8 cellular contexts compared by ENCODE assay signal in the genomic region with DNA sequence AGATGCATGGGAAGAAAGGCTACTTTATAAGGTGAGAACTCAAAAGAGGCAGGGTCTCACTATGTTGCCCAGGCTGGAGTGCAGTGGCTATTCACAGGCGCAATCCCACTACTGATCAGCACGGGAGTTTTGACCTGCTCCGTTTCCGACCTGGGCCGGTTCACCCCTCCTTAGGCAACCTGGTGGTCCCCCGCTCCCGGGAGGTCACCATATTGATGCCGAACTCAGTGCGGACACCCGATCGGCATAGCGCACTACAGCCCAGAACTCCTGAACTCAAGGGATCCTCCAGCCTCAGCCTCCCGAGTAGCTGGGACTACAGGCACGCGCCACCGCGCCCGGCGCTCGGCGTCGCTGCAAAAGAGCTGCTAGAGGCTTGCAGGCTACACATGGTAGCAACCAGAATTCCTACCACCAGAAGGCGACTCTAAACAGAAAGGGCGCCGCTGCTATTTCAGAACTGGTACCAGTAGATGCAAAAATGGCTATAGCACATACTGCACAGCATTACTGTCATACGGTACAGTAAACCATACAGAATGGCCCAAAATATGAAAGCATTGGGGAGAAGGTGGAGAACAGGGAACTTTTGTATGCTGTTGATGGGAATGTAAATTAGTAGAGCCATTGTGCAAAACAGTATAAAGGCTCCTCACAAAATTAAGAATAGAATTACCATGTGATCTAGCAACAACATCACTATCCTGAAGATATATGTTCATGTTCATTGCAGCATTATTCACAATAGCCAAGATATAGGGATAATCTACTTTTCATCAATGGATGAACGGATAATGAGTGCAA. TPM values are rescaled to one million over a fixed set of nuclear protein-coding genes. Genes with fewer than 3 reads are reported as not detected.
DNase-seq lines count a peak whose midpoint lies in the region; ATAC-seq and TF ChIP-seq lines count a peak whose summit lies in the region.

No MANE protein-coding gene starts in this region.

- POLR2A ChIA-PET in Panc1 (lab: Charles Lee), result no interaction called here

- no peak overlapping the region for H2AFZ ChIP-seq in neural cell (ENCODE audit: low read depth, low read length)

- TF ChIP-seq CTCF in GM10266 (IDR thresholded peaks at IDR 0.05; ENCODE audit: control insufficient read depth, insufficient read depth, low read depth, missing control alignments) (peak; percentile 53), Panc1 (IDR thresholded peaks at IDR 0.05) (peak; percentile 78), fibroblast of mammary gland (conservative IDR thresholded peaks at IDR 0.05; ENCODE audit: control insufficient read depth, insufficient read depth, low read depth, low read length) (peak; percentile 78), neural cell (IDR thresholded peaks at IDR 0.05; ENCODE audit: poor library complexity, severe bottlenecking) (peak; percentile 26)

- BruUV-seq in Panc1 (replicated peaks; lab: Mats Ljungman, UMichigan), result no TSS peak

- H3K36me3 Mint-ChIP-seq in activated T-helper 1 cell treated with anti-CD3 and anti-CD28 coated beads, Interleukin-12 subunit alpha, Interleukin-12 subunit beta, Interleukin-2, Interleukin-4 antibody, amounts not matched to agents 30 ng/mL and 10 ng/mL and 1 ng/mL, durations not matched to agents 14 hours and 24 hours and 36 hours (ENCODE audit: low read depth), result peaks cover 17% of the 10 kb centered on the region

- H3K9me2 ChIP-seq in neural cell (ENCODE audit: insufficient read depth, low read length), result no peaks in the 10 kb centered on the region

- no peaks in the 10 kb centered on the region for H3K27me3 Mint-ChIP-seq in activated T-helper 1 cell treated with anti-CD3 and anti-CD28 coated beads, Interleukin-12 subunit alpha, Interleukin-12 subunit beta, Interleukin-2, Interleukin-4 antibody, amounts not matched to agents 30 ng/mL and 10 ng/mL and 1 ng/mL, durations not matched to agents 14 hours and 24 hours and 36 hours (ENCODE audit: insufficient read depth)

- H3K79me2 ChIP-seq in neural cell (replicated peaks; ENCODE audit: insufficient read depth, low read length), result peaks cover 35% of the 10 kb centered on the region

- H4K20me1 ChIP-seq in neural cell (ENCODE audit: insufficient read depth), result no peaks in the 10 kb centered on the region

- ATAC-seq in Panc1, result peak; percentile 89
- ATAC-seq in stimulated activated naive CD8-positive, alpha-beta T cell treated with anti-CD3 and anti-CD28 coated beads, Interleukin-15, Interleukin-2, amounts not matched to agents 100 U/mL and 50 U/mL, for 24 hours, result peak; percentile 69

- no peaks in the 10 kb centered on the region for H3K9me3 Mint-ChIP-seq in activated T-helper 1 cell treated with anti-CD3 and anti-CD28 coated beads, Interleukin-12 subunit alpha, Interleukin-12 subunit beta, Interleukin-2, Interleukin-4 antibody, amounts not matched to agents 30 ng/mL and 10 ng/mL and 1 ng/mL, durations not matched to agents 14 hours and 24 hours and 36 hours

- H3K27me3 ChIP-seq in Panc1 (ENCODE audit: control insufficient read depth, insufficient read depth, low read length), result no peaks in the 10 kb centered on the region
- no peaks in the 10 kb centered on the region for H3K27me3 ChIP-seq in neural cell (ENCODE audit: insufficient read depth, low read depth, low read length)

- peak overlapping the region; percentile 80 to 97 for H3K4me3 ChIP-seq in Panc1 (ENCODE audit: low read depth in 2 of 2, low read length in 2 of 2)
- peak overlapping the region; percentile 98 for H3K4me3 ChIP-seq in fibroblast of mammary gland (ENCODE audit: control insufficient read depth, low read depth, low read length)
- peak overlapping the region; percentile 82 for H3K4me3 ChIP-seq in neural cell (ENCODE audit: low read length)

- H3K4me3 Mint-ChIP-seq in activated T-helper 1 cell treated with anti-CD3 and anti-CD28 coated beads, Interleukin-12 subunit alpha, Interleukin-12 subunit beta, Interleukin-2, Interleukin-4 antibody, amounts not matched to agents 30 ng/mL and 10 ng/mL and 1 ng/mL, durations not matched to agents 14 hours and 24 hours and 36 hours, result peak overlapping the region; percentile 96

- in situ Hi-C loops in Panc1 (cut with HindIII; ENCODE audit: low pct_unique_long_range_greater_than_20kb, low sequenced_read_pairs), result no loop called here

- no peak for TF ChIP-seq RAD21 in neural cell (conservative IDR thresholded peaks at IDR 0.05)

- peak; percentile 51 for DNase-seq in GM10266 (ENCODE audit: extremely low spot score)
- peak; percentile 82 for DNase-seq in HT-29 (ENCODE audit: low spot score)
- DNase-seq in Panc1 (ENCODE audit: low read depth, low spot score), result no peak
- DNase-seq in activated T-helper 1 cell treated with anti-CD3 and anti-CD28 coated beads, Interleukin-12 subunit alpha, Interleukin-12 subunit beta, Interleukin-2, Interleukin-4 antibody, amounts not matched to agents 30 ng/mL and 10 ng/mL and 1 ng/mL, durations not matched to agents 14 hours and 24 hours and 36 hours (ENCODE audit: low spot score), result peak; percentile 71
- DNase-seq in fibroblast of mammary gland (ENCODE audit: low read depth), result peak; percentile 85
- peak; percentile 71 for DNase-seq in stimulated activated naive CD8-positive, alpha-beta T cell treated with anti-CD3 and anti-CD28 coated beads, Interleukin-15, Interleukin-2, amounts not matched to agents 100 U/mL and 50 U/mL, for 24 hours
- DNase-seq in NCI-H128 (lab: John Stamatoyannopoulos, UW; ENCODE audit: unreplicated experiment), result no peak

- H3K9ac ChIP-seq in neural cell (ENCODE audit: low read length), result no peak overlapping the region

- no peak overlapping the region for H3K4me2 ChIP-seq in neural cell (ENCODE audit: low read length)

- no peak for TF ChIP-seq EP300 in neural cell (conservative IDR thresholded peaks at IDR 0.05; ENCODE audit: poor library complexity, severe bottlenecking)

- peak overlapping the region; percentile 97 for H3K27ac Mint-ChIP-seq in activated T-helper 1 cell treated with anti-CD3 and anti-CD28 coated beads, Interleukin-12 subunit alpha, Interleukin-12 subunit beta, Interleukin-2, Interleukin-4 antibody, amounts not matched to agents 30 ng/mL and 10 ng/mL and 1 ng/mL, durations not matched to agents 14 hours and 24 hours and 36 hours

- H3F3A ChIP-seq in neural cell (ENCODE audit: insufficient read depth, low read length, poor library complexity, severe bottlenecking), result no peaks in the 10 kb centered on the region

- H3K36me3 ChIP-seq in Panc1 (ENCODE audit: control insufficient read depth, insufficient read depth, low read length) (peaks cover 16% of the 10 kb centered on the region), neural cell (ENCODE audit: insufficient read depth, low read length) (peaks cover 5% of the 10 kb centered on the region)

- H3K4me1 ChIP-seq in Panc1 (ENCODE audit: control insufficient read depth, insufficient read depth, low read length), result peaks cover 7% of the 10 kb centered on the region; the same call in 1 of the 2 replicates

- intact Hi-C loops in Panc1 (cut with micrococcal nuclease; ENCODE audit: unreplicated experiment), result no loop called here
- intact Hi-C loops in activated T-helper 1 cell treated with anti-CD3 and anti-CD28 coated beads, Interleukin-12 subunit alpha, Interleukin-12 subunit beta, Interleukin-2, Interleukin-4 antibody, amounts not matched to agents 30 ng/mL and 10 ng/mL and 1 ng/mL, durations not matched to agents 14 hours and 24 hours and 36 hours (cut with micrococcal nuclease), result loop anchor here (1.0 to 5.0 kb wide), 8 partner anchors 8 to 407 kb away; partner anchors contain the start of genes KLHDC2, MGAT2, POLE2 and RPL36AL

- CTCF ChIA-PET in Panc1 (lab: Charles Lee), result interaction anchor here (0.6 to 1.7 kb wide), 5 partner anchors 9 to 344 kb away, joined by 3 to 15 read pairs (median 4); no protein-coding TSS in a partner anchor

- H3K27ac ChIP-seq in Panc1 (ENCODE audit: low read length) (peak overlapping the region; percentile 92), neural cell (ENCODE audit: low read length) (peak overlapping the region; percentile 96)

- H3K4me1 Mint-ChIP-seq in activated T-helper 1 cell treated with anti-CD3 and anti-CD28 coated beads, Interleukin-12 subunit alpha, Interleukin-12 subunit beta, Interleukin-2, Interleukin-4 antibody, amounts not matched to agents 30 ng/mL and 10 ng/mL and 1 ng/mL, durations not matched to agents 14 hours and 24 hours and 36 hours (ENCODE audit: low read depth), result peaks cover 50% of the 10 kb centered on the region

- no peaks in the 10 kb centered on the region for H3K9me3 ChIP-seq in Panc1 (ENCODE audit: control insufficient read depth, insufficient read depth, low read depth, low read length)
- no peaks in the 10 kb centered on the region for H3K9me3 ChIP-seq in neural cell (ENCODE audit: low read length)

TF ChIP-seq in neural cell, 6 proteins besides CTCF, POLR2A, EP300 and RAD21 (continues in another document):
- TF ChIP-seq TAF1 (IDR thresholded peaks at IDR 0.05; ENCODE audit: low read depth) (no peak), SMC3 (conservative IDR thresholded peaks at IDR 0.05; ENCODE audit: poor library complexity) (no peak), EZH2 (IDR thresholded peaks at IDR 0.05; ENCODE audit: borderline replicate concordance, insufficient read depth, low read length, poor library complexity, severe bottlenecking) (no peak), POLR2AphosphoS5 (IDR thresholded peaks at IDR 0.05) (no peak), MXI1 (conservative IDR thresholded peaks at IDR 0.05; ENCODE audit: poor library complexity, severe bottlenecking) (no peak)

RNA-seq across cellular contexts. Expression of gene NEMF, which starts 1.2 kb away (rescaled TPM):
- total RNA-seq in HT-29 (2014; rRNA removed; shearing (Covaris generic)), result 12.4 and 20.0 TPM in 2 replicates
- 38.3 TPM for total RNA-seq in Panc1 (2021; ENCODE audit: unreplicated experiment)
- 17.4 TPM for polyA plus RNA-seq in Panc1 (2012; ENCODE audit: insufficient read length)
- 79.9 and 89.3 TPM in 2 replicates for total RNA-seq in activated T-helper 1 cell treated with anti-CD3 and anti-CD28 coated beads, Interleukin-12 subunit alpha, Interleukin-12 subunit beta, Interleukin-2, Interleukin-4 antibody, amounts not matched to agents 30 ng/mL and 10 ng/mL and 1 ng/mL, durations not matched to agents 14 hours and 24 hours and 36 hours
- 91.0 and 113 TPM in 2 replicates for polyA plus RNA-seq in neural cell
- 154 and 193 TPM in 2 replicates for polyA minus RNA-seq in neural cell

RNA-seq across cellular contexts. Expression of gene ARF6, which starts 39.1 kb away (rescaled TPM):
- 47.1 and 47.3 TPM in 2 replicates for total RNA-seq in HT-29 (2014; rRNA removed; shearing (Covaris generic))
- total RNA-seq in Panc1 (2021; ENCODE audit: unreplicated experiment), result 63.2 TPM
- 51.1 TPM for polyA plus RNA-seq in Panc1 (2012; ENCODE audit: insufficient read length)
- 163 and 164 TPM in 2 replicates for total RNA-seq in activated T-helper 1 cell treated with anti-CD3 and anti-CD28 coated beads, Interleukin-12 subunit alpha, Interleukin-12 subunit beta, Interleukin-2, Interleukin-4 antibody, amounts not matched to agents 30 ng/mL and 10 ng/mL and 1 ng/mL, durations not matched to agents 14 hours and 24 hours and 36 hours
- polyA plus RNA-seq in neural cell, result 23.0 and 24.1 TPM in 2 replicates
- polyA minus RNA-seq in neural cell, result 48.7 and 49.7 TPM in 2 replicates

Comparison
In these comparisons a context has a peak if more than half of its experiments do, and no peak if none do; other contexts are left out.
1. DNase-seq: peak in GM10266 (single experiment), HT-29 (single experiment), activated T-helper 1 cell treated with anti-CD3 and anti-CD28 coated beads, Interleukin-12 subunit alpha, Interleukin-12 subunit beta, Interleukin-2, Interleukin-4 antibody, amounts not matched to agents 30 ng/mL and 10 ng/mL and 1 ng/mL, durations not matched to agents 14 hours and 24 hours and 36 hours (single experiment), fibroblast of mammary gland (single experiment) and stimulated activated naive CD8-positive, alpha-beta T cell treated with anti-CD3 and anti-CD28 coated beads, Interleukin-15, Interleukin-2, amounts not matched to agents 100 U/mL and 50 U/mL, for 24 hours (single experiment); none in Panc1 (single experiment) and NCI-H128 (single experiment).
2. CTCF ChIP-seq: peak in every context shown above with its lines; median percentile 78 in Panc1; 78 in fibroblast of mammary gland; 53 in GM10266; 26 in neural cell.
3. Peak in every context shown above with its lines, with median percentiles within 50 percentile points of each other: H3K4me3 ChIP-seq.